ENCODE assay signal across 16 cellular contexts in genomic region chr6:129694036-129694435, GRCh38.
"Had no signal": no experiment of that assay in that cellular context is flagged by ENCODE, and none has a peak within 500 bp of the region (broad histone marks: within the 10 kb centered on the region; RNA-seq: fewer than 3 reads in every experiment).

No MANE protein-coding gene starts in this region.

- DNase-seq: activated CD4-positive, alpha-beta T cell treated with anti-CD3 and anti-CD28 coated beads, Interleukin-2, amount 50 U/mL, for 1 hour; activated gamma-delta T cell; adrenal gland; effector CD8-positive, alpha-beta T cell; immature natural killer cell; lower lobe of right lung; sigmoid colon; spleen; stimulated activated naive B cell treated with anti-CD40 and anti-IgM and Interleukin-4, amounts not matched to agents 10 μg/mL and 1 μg/mL and 100 μg/mL, for 72 hours; T1000 had no signal

- FAIRE-seq: astrocyte had no signal

- H3K27ac ChIP-seq: adrenal gland, breast epithelium, coronary artery, sigmoid colon, spleen, thoracic aorta had no signal

- H3K27me3 ChIP-seq: adrenal gland, breast epithelium, sigmoid colon, spleen had no signal

- H3K36me3 ChIP-seq: adrenal gland, breast epithelium, lower lobe of right lung, sigmoid colon, spleen, thoracic aorta had no signal

- H3K4me3 ChIP-seq: adrenal gland, breast epithelium, coronary artery, lower lobe of right lung, sigmoid colon, spleen, thoracic aorta had no signal

- ATAC-seq: activated CD4-positive, CD25-positive, alpha-beta regulatory T cell treated with anti-CD3 and anti-CD28 coated beads, Interleukin-2, amount 50 U/mL, for 24 hours; esophagus mucosa; stimulated activated naive B cell treated with anti-CD40 and anti-IgM and Interleukin-4, amounts not matched to agents 10 μg/mL and 1 μg/mL and 100 μg/mL, for 72 hours had no signal

- H3K9me3 ChIP-seq: adrenal gland, breast epithelium, lower lobe of right lung, sigmoid colon, spleen, thoracic aorta had no signal

- H3K4me1 ChIP-seq: sigmoid colon had no signal
